7 cellular contexts compared by ENCODE assay signal in genomic region chr1:44775930-44776748, GRCh38. TPM values are rescaled to one million over a fixed set of nuclear protein-coding genes. Genes with fewer than 3 reads are reported as not detected.
A peak's percentile ranks its signal among the peaks of the same experiment; 100 is the strongest.
DNase-seq lines count a peak whose midpoint lies in the region; ATAC-seq and TF ChIP-seq lines count a peak whose summit lies in the region.

No MANE protein-coding gene starts in this region.

- H3K27ac Mint-ChIP-seq in natural killer cell treated with Interleukin-12 subunit alpha and Interleukin-12 subunit beta and Interleukin-15 and Interleukin-18, amount 100 ng/mL, for 72 hours = peak overlapping the region; percentile 93 to 95

- peaks cover 35% of the 10 kb centered on the region for H3K36me3 Mint-ChIP-seq in natural killer cell treated with Interleukin-12 subunit alpha and Interleukin-12 subunit beta and Interleukin-15 and Interleukin-18, amount 100 ng/mL, for 72 hours

- TF ChIP-seq CTCF in epithelial cell of esophagus (IDR thresholded peaks at IDR 0.05; ENCODE audit: insufficient read depth, low read depth, low read length, missing control alignments) = no peak

- ATAC-seq in GM19035 (IDR thresholded peaks at IDR 0.05; ENCODE audit: unreplicated experiment) = peak; percentile 15
- ATAC-seq in HG03159 (IDR thresholded peaks at IDR 0.05; ENCODE audit: unreplicated experiment) = peak; percentile 27
- peak; percentile 46 to 53 for ATAC-seq in natural killer cell treated with Interleukin-12 subunit alpha and Interleukin-12 subunit beta and Interleukin-15 and Interleukin-18, amount 100 ng/mL, for 72 hours
- no peak for ATAC-seq in HG03565 (IDR thresholded peaks at IDR 0.05; ENCODE audit: unreplicated experiment)

- peak overlapping the region; percentile 98 for H3K4me3 ChIP-seq in epithelial cell of esophagus (ENCODE audit: low read length)

- DNase-seq in activated CD4-positive, alpha-beta T cell treated with anti-CD3 and anti-CD28 coated beads for 48 hours = peak; percentile 52
- peak; percentile 30 for DNase-seq in epithelial cell of esophagus (ENCODE audit: low read depth)
- peak; percentile 62 for DNase-seq in natural killer cell treated with Interleukin-12 subunit alpha and Interleukin-12 subunit beta and Interleukin-15 and Interleukin-18, amount 100 ng/mL, for 72 hours (ENCODE audit: low spot score)
- no peak for DNase-seq in NCI-H187 treated with DMSO at 0.1 percent for 48 hours (lab: John Stamatoyannopoulos, UW)

- no peaks in the 10 kb centered on the region for H3K27me3 Mint-ChIP-seq in natural killer cell treated with Interleukin-12 subunit alpha and Interleukin-12 subunit beta and Interleukin-15 and Interleukin-18, amount 100 ng/mL, for 72 hours

- H3K4me1 Mint-ChIP-seq in natural killer cell treated with Interleukin-12 subunit alpha and Interleukin-12 subunit beta and Interleukin-15 and Interleukin-18, amount 100 ng/mL, for 72 hours (ENCODE audit: low read depth in 2 of 2) = peaks cover 33 to 39% of the 10 kb centered on the region in 2 donors

- peak overlapping the region; percentile 97 for H3K4me3 Mint-ChIP-seq in natural killer cell treated with Interleukin-12 subunit alpha and Interleukin-12 subunit beta and Interleukin-15 and Interleukin-18, amount 100 ng/mL, for 72 hours

- no peaks in the 10 kb centered on the region for H3K9me3 Mint-ChIP-seq in natural killer cell treated with Interleukin-12 subunit alpha and Interleukin-12 subunit beta and Interleukin-15 and Interleukin-18, amount 100 ng/mL, for 72 hours

RNA-seq across cellular contexts. Expression of gene RPS8, which starts 0.8 kb away (rescaled TPM):
- total RNA-seq in natural killer cell treated with Interleukin-12 subunit alpha and Interleukin-12 subunit beta and Interleukin-15 and Interleukin-18, amount 100 ng/mL, for 72 hours = 1,000 to 10,000 TPM; 1,070 to 1,127 TPM

RNA-seq across cellular contexts. Expression of gene BEST4, which starts 11.8 kb away (rescaled TPM):
- total RNA-seq in natural killer cell treated with Interleukin-12 subunit alpha and Interleukin-12 subunit beta and Interleukin-15 and Interleukin-18, amount 100 ng/mL, for 72 hours = under 1 TPM in 1 of 2 donors, not detected in 1; 0.47 TPM

RNA-seq across cellular contexts. Expression of gene PLK3, which starts 24.0 kb away (rescaled TPM):
- total RNA-seq in natural killer cell treated with Interleukin-12 subunit alpha and Interleukin-12 subunit beta and Interleukin-15 and Interleukin-18, amount 100 ng/mL, for 72 hours = 10 to 100 TPM; 27.4 to 64.3 TPM

RNA-seq across cellular contexts. Expression of gene DYNLT4, which starts 31.0 kb away (rescaled TPM):
- not detected for total RNA-seq in natural killer cell treated with Interleukin-12 subunit alpha and Interleukin-12 subunit beta and Interleukin-15 and Interleukin-18, amount 100 ng/mL, for 72 hours

RNA-seq across cellular contexts. Expression of gene BTBD19, which starts 32.2 kb away (rescaled TPM):
- total RNA-seq in natural killer cell treated with Interleukin-12 subunit alpha and Interleukin-12 subunit beta and Interleukin-15 and Interleukin-18, amount 100 ng/mL, for 72 hours = 1 to 10 TPM; 1.7 to 6.4 TPM
